In genomic region chrX:11867610-11868345, GRCh38 we compare ENCODE assay signal across 25 cellular contexts.
DNase-seq lines count a peak whose midpoint lies in the region; ATAC-seq and TF ChIP-seq lines count a peak whose summit lies in the region.
"Had no signal": no experiment of that assay in that cellular context is flagged by ENCODE, and none has a peak within 500 bp of the region (broad histone marks: within the 10 kb centered on the region; RNA-seq: fewer than 3 reads in every experiment).

No MANE protein-coding gene starts in this region.

- no peaks in the 10 kb centered on the region for H3K4me1 ChIP-seq in GM23338 (ENCODE audit: insufficient read depth)
- H3K4me1 ChIP-seq: Caco-2, foreskin keratinocyte, pancreas had no signal

- H3K27ac ChIP-seq in GM23338 (ENCODE audit: low read depth), result no peak overlapping the region
- H3K27ac ChIP-seq: foreskin keratinocyte, GM23248, pancreas had no signal

- no peaks in the 10 kb centered on the region for H3K36me3 Mint-ChIP-seq in GM23338 (ENCODE audit: low read depth)
- H3K36me3 Mint-ChIP-seq in T-helper 2 cell treated with Interferon-gamma antibody and Interleukin-4, amounts not matched to agents 5 μg/mL and 100 μg/mL, for 36 hours (ENCODE audit: low read depth), result no peaks in the 10 kb centered on the region
- H3K36me3 Mint-ChIP-seq in stimulated activated effector memory CD8-positive, alpha-beta T cell treated with anti-CD3 and anti-CD28 coated beads, Interleukin-12 subunit alpha, Interleukin-12 subunit beta, amount 100 ng/mL, for 72 hours, result no peaks in the 10 kb centered on the region
- H3K36me3 Mint-ChIP-seq in activated T-helper 17 cell treated with anti-CD3 and anti-CD28 coated beads, Interleukin-2, amount 50 U/mL, for 72 hours (ENCODE audit: low read depth), result no peaks in the 10 kb centered on the region
- H3K36me3 Mint-ChIP-seq: naive B cell had no signal

- no peak overlapping the region for H3K4me3 Mint-ChIP-seq in GM23338
- no peak overlapping the region for H3K4me3 Mint-ChIP-seq in T-helper 2 cell treated with Interferon-gamma antibody and Interleukin-4, amounts not matched to agents 5 μg/mL and 100 μg/mL, for 36 hours
- no peak overlapping the region for H3K4me3 Mint-ChIP-seq in stimulated activated effector memory CD8-positive, alpha-beta T cell treated with anti-CD3 and anti-CD28 coated beads, Interleukin-12 subunit alpha, Interleukin-12 subunit beta, amount 100 ng/mL, for 72 hours
- H3K4me3 Mint-ChIP-seq in activated T-helper 17 cell treated with anti-CD3 and anti-CD28 coated beads, Interleukin-2, amount 50 U/mL, for 72 hours, result no peak overlapping the region
- H3K4me3 Mint-ChIP-seq: activated CD4-positive, alpha-beta T cell treated with anti-CD3 and anti-CD28 coated beads, Interleukin-2, amount 10 ng/mL, durations not matched to agents 24 days and 14 days; B cell; naive B cell had no signal

- H2AFZ ChIP-seq in GM23338, result no peak overlapping the region
- H2AFZ ChIP-seq: GM23248 had no signal

- H3K27me3 ChIP-seq in GM23338 (ENCODE audit: insufficient read depth) (no peaks in the 10 kb centered on the region), kidney epithelial cell (ENCODE audit: control insufficient read depth, insufficient read depth, low read length) (no peaks in the 10 kb centered on the region)
- H3K27me3 ChIP-seq: foreskin keratinocyte had no signal

- no peak overlapping the region for H3K4me2 ChIP-seq in GM23338

- no peaks in the 10 kb centered on the region; the same call in 2 of the 3 replicates for H3K9me3 Mint-ChIP-seq in GM23338
- H3K9me3 Mint-ChIP-seq in T-helper 2 cell treated with Interferon-gamma antibody and Interleukin-4, amounts not matched to agents 5 μg/mL and 100 μg/mL, for 36 hours, result no peaks in the 10 kb centered on the region
- H3K9me3 Mint-ChIP-seq in stimulated activated effector memory CD8-positive, alpha-beta T cell treated with anti-CD3 and anti-CD28 coated beads, Interleukin-12 subunit alpha, Interleukin-12 subunit beta, amount 100 ng/mL, for 72 hours, result no peaks in the 10 kb centered on the region
- no peaks in the 10 kb centered on the region for H3K9me3 Mint-ChIP-seq in activated T-helper 17 cell treated with anti-CD3 and anti-CD28 coated beads, Interleukin-2, amount 50 U/mL, for 72 hours
- H3K9me3 Mint-ChIP-seq: activated CD4-positive, alpha-beta T cell treated with anti-CD3 and anti-CD28 coated beads, Interleukin-2, amount 10 ng/mL, durations not matched to agents 24 days and 14 days had no signal

- no peaks in the 10 kb centered on the region for H3F3A ChIP-seq in GM23338 (replicated peaks; ENCODE audit: low read depth)

- H3K4me1 Mint-ChIP-seq in GM23338, result no peaks in the 10 kb centered on the region
- peaks cover 4% of the 10 kb centered on the region for H3K4me1 Mint-ChIP-seq in T-helper 2 cell treated with Interferon-gamma antibody and Interleukin-4, amounts not matched to agents 5 μg/mL and 100 μg/mL, for 36 hours (ENCODE audit: low read depth)
- no peaks in the 10 kb centered on the region for H3K4me1 Mint-ChIP-seq in stimulated activated effector memory CD8-positive, alpha-beta T cell treated with anti-CD3 and anti-CD28 coated beads, Interleukin-12 subunit alpha, Interleukin-12 subunit beta, amount 100 ng/mL, for 72 hours
- no peaks in the 10 kb centered on the region for H3K4me1 Mint-ChIP-seq in activated T-helper 17 cell treated with anti-CD3 and anti-CD28 coated beads, Interleukin-2, amount 50 U/mL, for 72 hours
- H3K4me1 Mint-ChIP-seq: B cell had no signal

- H3K4me3 ChIP-seq in GM23338 (no peak overlapping the region), kidney epithelial cell (ENCODE audit: low read depth, low read length) (no peak overlapping the region)
- H3K4me3 ChIP-seq: GM23248, pancreas had no signal

- 0 out of 2 replicates have a peak, but pooled peaks cover 5% of the 10 kb centered on the region for H3K9me2 ChIP-seq in GM23338 (ENCODE audit: insufficient read depth)

- ATAC-seq in GM18867 (IDR thresholded peaks at IDR 0.05; ENCODE audit: unreplicated experiment) (peak; percentile 65), GM23338 (no peak)
- ATAC-seq in stimulated activated effector memory CD8-positive, alpha-beta T cell treated with anti-CD3 and anti-CD28 coated beads, Interleukin-12 subunit alpha, Interleukin-12 subunit beta, amount 100 ng/mL, for 72 hours, result no peak
- ATAC-seq in activated T-helper 17 cell treated with anti-CD3 and anti-CD28 coated beads, Interleukin-2, amount 50 U/mL, for 72 hours (replicated peaks), result no peak
- ATAC-seq: foreskin keratinocyte, pancreas had no signal

- H3K79me2 ChIP-seq in GM23338 (replicated peaks; ENCODE audit: insufficient read depth), result no peaks in the 10 kb centered on the region

- TF ChIP-seq CTCF in GM23338 (conservative IDR thresholded peaks at IDR 0.05; ENCODE audit: low read depth in 2 of 2) (no peak), kidney epithelial cell (IDR thresholded peaks at IDR 0.05; ENCODE audit: insufficient read depth, low read length, poor library complexity, severe bottlenecking) (no peak)

- H3K27ac Mint-ChIP-seq in GM23338, result peak overlapping the region; percentile 80; the same call in 1 of the 2 replicates
- H3K27ac Mint-ChIP-seq in T-helper 2 cell treated with Interferon-gamma antibody and Interleukin-4, amounts not matched to agents 5 μg/mL and 100 μg/mL, for 36 hours, result no peak overlapping the region
- H3K27ac Mint-ChIP-seq in stimulated activated effector memory CD8-positive, alpha-beta T cell treated with anti-CD3 and anti-CD28 coated beads, Interleukin-12 subunit alpha, Interleukin-12 subunit beta, amount 100 ng/mL, for 72 hours, result no peak overlapping the region
- H3K27ac Mint-ChIP-seq in activated T-helper 17 cell treated with anti-CD3 and anti-CD28 coated beads, Interleukin-2, amount 50 U/mL, for 72 hours, result no peak overlapping the region
- H3K27ac Mint-ChIP-seq: activated CD4-positive, alpha-beta T cell treated with anti-CD3 and anti-CD28 coated beads, Interleukin-2, amount 10 ng/mL, durations not matched to agents 24 days and 14 days; B cell; naive B cell had no signal

- H3K36me3 ChIP-seq in GM23338 (ENCODE audit: insufficient read depth) (no peaks in the 10 kb centered on the region), kidney epithelial cell (ENCODE audit: control insufficient read depth, insufficient read depth, low read length) (no peaks in the 10 kb centered on the region)
- H3K36me3 ChIP-seq: pancreas had no signal

- DNase-seq in GM23338 (ENCODE audit: low spot score) (no peak), MV-4-11 (lab: John Stamatoyannopoulos, UW) (peak; percentile 20), kidney epithelial cell (ENCODE audit: low read depth) (peak; percentile 2)
- DNase-seq in activated CD8-positive, alpha-beta memory T cell treated with anti-CD3 and anti-CD28 coated beads for 24 hours, result no peak
- no peak for DNase-seq in T-helper 2 cell treated with Interferon-gamma antibody and Interleukin-4, amounts not matched to agents 5 μg/mL and 100 μg/mL, for 36 hours (ENCODE audit: low spot score)
- no peak for DNase-seq in stimulated activated effector memory CD8-positive, alpha-beta T cell treated with anti-CD3 and anti-CD28 coated beads, Interleukin-12 subunit alpha, Interleukin-12 subunit beta, amount 100 ng/mL, for 72 hours (ENCODE audit: low spot score in 2 of 2)
- DNase-seq: activated CD4-positive, alpha-beta T cell treated with anti-CD3 and anti-CD28 coated beads, Interleukin-2, amount 10 ng/mL, durations not matched to agents 24 days and 14 days; activated CD8-positive, alpha-beta memory T cell treated with anti-CD3 and anti-CD28 coated beads, Interleukin-2, amount 50 U/mL, for 4 hours; activated naive CD4-positive, alpha-beta T cell; Caco-2; EL; foreskin keratinocyte; GM23248; KBM-7; mesenchymal stem cell; naive B cell; NCI-H1048; NCI-H2029 treated with DMSO at 0.1 percent for 48 hours; NCI-H446 treated with DMSO at 0.1 percent for 48 hours; pancreas; stimulated activated CD4-positive, alpha-beta T cell treated with anti-CD3 and anti-CD28 coated beads, Interleukin-1b, Interleukin-23, amount 100 ng/mL, for 48 hours; SW 1271 had no signal

- no peaks in the 10 kb centered on the region for H4K20me1 ChIP-seq in GM23338 (replicated peaks; ENCODE audit: insufficient read depth)

- H3K27me3 Mint-ChIP-seq in GM23338 (ENCODE audit: insufficient read depth, low read depth, poor library complexity), result no peaks in the 10 kb centered on the region
- H3K27me3 Mint-ChIP-seq in T-helper 2 cell treated with Interferon-gamma antibody and Interleukin-4, amounts not matched to agents 5 μg/mL and 100 μg/mL, for 36 hours (ENCODE audit: low read depth), result no peaks in the 10 kb centered on the region
- no peaks in the 10 kb centered on the region for H3K27me3 Mint-ChIP-seq in activated T-helper 17 cell treated with anti-CD3 and anti-CD28 coated beads, Interleukin-2, amount 50 U/mL, for 72 hours
- H3K27me3 Mint-ChIP-seq: activated CD4-positive, alpha-beta T cell treated with anti-CD3 and anti-CD28 coated beads, Interleukin-2, amount 10 ng/mL, durations not matched to agents 24 days and 14 days; B cell; naive B cell had no signal

TF ChIP-seq in GM23338, 12 proteins besides CTCF, POLR2A, EP300 and RAD21 (continues in another document):
- TF ChIP-seq ZNF114 (CRISPR knock-in tag; IDR thresholded peaks at IDR 0.05) (no peak), POLR2AphosphoS5 (IDR thresholded peaks at IDR 0.05; ENCODE audit: low read depth) (no peak), EZH2 (IDR thresholded peaks at IDR 0.05; ENCODE audit: low read depth, unreplicated experiment) (no peak), STAT1 (IDR thresholded peaks at IDR 0.05; ENCODE audit: unreplicated experiment) (no peak)

Comparison
In these comparisons a context has a peak if more than half of its experiments do, and no peak if none do; other contexts are left out.
1. DNase-seq: peak in MV-4-11 (single experiment) and kidney epithelial cell (single experiment); none in GM23338 (single experiment), activated CD8-positive, alpha-beta memory T cell treated with anti-CD3 and anti-CD28 coated beads for 24 hours (single experiment), T-helper 2 cell treated with Interferon-gamma antibody and Interleukin-4, amounts not matched to agents 5 μg/mL and 100 μg/mL, for 36 hours (single experiment) and stimulated activated effector memory CD8-positive, alpha-beta T cell treated with anti-CD3 and anti-CD28 coated beads, Interleukin-12 subunit alpha, Interleukin-12 subunit beta, amount 100 ng/mL, for 72 hours (0 of 2).